In the genomic region with DNA sequence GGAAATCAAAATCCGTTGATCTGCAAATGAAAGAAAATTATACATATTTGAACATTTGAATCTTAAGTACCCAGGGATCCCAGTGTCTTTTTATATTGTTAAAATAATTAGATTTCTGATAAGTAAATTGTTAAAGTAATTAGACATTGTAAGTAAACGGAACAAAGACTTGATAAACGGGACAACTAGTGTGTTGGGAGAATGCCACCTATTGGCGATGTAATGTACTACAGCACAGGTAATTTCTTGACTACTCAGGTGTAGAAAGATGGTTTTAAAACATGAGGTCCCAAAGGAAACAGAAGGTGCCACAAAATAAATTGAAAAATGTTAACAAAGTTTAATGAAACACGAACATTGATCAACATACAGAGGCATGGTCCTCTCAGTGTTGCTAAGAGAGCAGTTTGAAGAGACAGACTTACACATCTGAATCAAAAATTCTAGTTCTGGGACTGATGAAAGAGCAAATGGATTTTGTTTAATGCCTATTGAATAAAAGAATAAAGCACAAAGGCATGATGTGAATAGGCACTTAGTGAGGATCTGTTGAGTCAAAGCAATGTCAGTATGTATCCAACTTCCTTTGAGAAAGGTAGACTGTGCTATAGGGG, we compare ENCODE assay signal across 8 cellular contexts.
DNase-seq lines count a peak whose midpoint lies in the region; TF ChIP-seq lines count a peak whose summit lies in the region.

No MANE protein-coding gene starts in this region.

- no peak overlapping the region for H3K4me3 Mint-ChIP-seq in activated CD4-positive, alpha-beta T cell treated with anti-CD3 and anti-CD28 coated beads, Interleukin-2, amount 10 ng/mL, durations not matched to agents 24 days and 14 days

- no peaks in the 10 kb centered on the region for H3K9me3 ChIP-seq in HAP-1

- no peaks in the 10 kb centered on the region for H3K36me3 Mint-ChIP-seq in activated CD4-positive, alpha-beta T cell treated with anti-CD3 and anti-CD28 coated beads, Interleukin-2, amount 10 ng/mL, durations not matched to agents 24 days and 14 days (ENCODE audit: low read depth)

- no peaks in the 10 kb centered on the region for H3K36me3 ChIP-seq in HAP-1 (replicated peaks)

- intact Hi-C loops in activated CD4-positive, alpha-beta T cell treated with anti-CD3 and anti-CD28 coated beads, Interleukin-2, amount 10 ng/mL, durations not matched to agents 24 days and 14 days (cut with micrococcal nuclease) = loop anchor here (2.0 to 10.0 kb wide), 4 partner anchors 209 to 818 kb away; no protein-coding TSS in a partner anchor

- H3K4me1 ChIP-seq in HAP-1 = no peaks in the 10 kb centered on the region

- H3K27ac Mint-ChIP-seq in activated CD4-positive, alpha-beta T cell treated with anti-CD3 and anti-CD28 coated beads, Interleukin-2, amount 10 ng/mL, durations not matched to agents 24 days and 14 days = no peak overlapping the region

- H3K9me3 Mint-ChIP-seq in activated CD4-positive, alpha-beta T cell treated with anti-CD3 and anti-CD28 coated beads, Interleukin-2, amount 10 ng/mL, durations not matched to agents 24 days and 14 days = no peaks in the 10 kb centered on the region

- no peaks in the 10 kb centered on the region for H3K27me3 ChIP-seq in HAP-1 (ENCODE audit: low read depth)

- DNase-seq in activated CD4-positive, alpha-beta T cell treated with anti-CD3 and anti-CD28 coated beads, Interleukin-2, amount 10 ng/mL, durations not matched to agents 24 days and 14 days = peak; percentile 79
- DNase-seq in activated CD4-positive, alpha-beta T cell treated with anti-CD3 and anti-CD28 coated beads, Interleukin-2, amount 50 U/mL, for 1 hour = no peak
- DNase-seq in HAP-1 (ENCODE audit: low spot score in 2 of 2) (peak; percentile 21 to 40), NCI-H460 (ENCODE audit: extremely low read depth, low read depth) (peak; percentile 44), cardiac fibroblast (ENCODE audit: low read depth in 2 of 2) (peak; percentile 47 to 58), medulla oblongata (ENCODE audit: extremely low spot score) (peak; percentile 76), OCI-M2 (lab: John Stamatoyannopoulos, UW; ENCODE audit: unreplicated experiment) (no peak), C1 segment of cervical spinal cord (lab: John Stamatoyannopoulos, UW) (no peak)

- TF ChIP-seq CTCF in cardiac fibroblast (IDR thresholded peaks at IDR 0.05; ENCODE audit: low read depth, low read length) = peak; percentile 68

- in situ Hi-C loops in HAP-1 (cut with MboI; ENCODE audit: low sequenced_read_pairs) = no loop called here

- H3K27me3 Mint-ChIP-seq in activated CD4-positive, alpha-beta T cell treated with anti-CD3 and anti-CD28 coated beads, Interleukin-2, amount 10 ng/mL, durations not matched to agents 24 days and 14 days = no peaks in the 10 kb centered on the region

- no peaks in the 10 kb centered on the region for H3K4me1 Mint-ChIP-seq in activated CD4-positive, alpha-beta T cell treated with anti-CD3 and anti-CD28 coated beads, Interleukin-2, amount 10 ng/mL, durations not matched to agents 24 days and 14 days

- no peak overlapping the region for H3K4me3 ChIP-seq in HAP-1
- H3K4me3 ChIP-seq in cardiac fibroblast (replicated peaks in 1 of 2; ENCODE audit: low read depth in 2 of 2, low read length in 2 of 2) = no peak overlapping the region

Comparison
In these comparisons a context has a peak if more than half of its experiments do, and no peak if none do; other contexts are left out.
1. DNase-seq: peak in activated CD4-positive, alpha-beta T cell treated with anti-CD3 and anti-CD28 coated beads, Interleukin-2, amount 10 ng/mL, durations not matched to agents 24 days and 14 days (single experiment), HAP-1 (2 of 2), NCI-H460 (single experiment), cardiac fibroblast (2 of 2) and medulla oblongata (single experiment); none in activated CD4-positive, alpha-beta T cell treated with anti-CD3 and anti-CD28 coated beads, Interleukin-2, amount 50 U/mL, for 1 hour (single experiment), OCI-M2 (single experiment) and C1 segment of cervical spinal cord (0 of 14).